Comparison of ENCODE assay signal across 12 cellular contexts in the genomic region with DNA sequence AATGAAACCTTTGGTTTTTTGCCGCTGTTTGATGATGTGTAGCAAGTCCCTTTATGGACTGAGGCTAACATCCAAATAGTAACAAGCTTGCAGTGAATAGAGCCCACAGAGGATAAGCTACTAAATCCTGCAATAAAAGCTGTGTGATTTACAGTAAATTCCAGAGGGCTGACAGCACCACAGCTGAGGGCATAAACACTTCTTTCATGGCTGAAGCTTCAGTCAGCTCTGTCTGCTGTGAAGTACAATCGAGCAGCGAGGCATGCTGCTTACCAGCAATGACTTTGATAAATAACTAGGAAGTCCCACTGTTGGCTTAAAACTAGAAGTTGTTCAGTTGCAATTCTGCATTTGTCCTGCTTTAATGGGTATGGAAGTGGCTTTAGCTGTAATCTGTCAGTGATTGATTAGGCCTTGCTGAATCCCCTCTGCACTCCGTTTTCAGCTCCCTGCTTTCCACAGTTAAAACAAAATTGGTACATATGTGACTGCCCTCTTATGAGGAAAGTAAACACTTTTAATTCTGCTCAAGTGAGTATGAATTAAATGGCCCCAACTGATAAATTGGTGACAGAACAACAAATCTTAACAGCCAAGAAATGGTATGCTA.
DNase-seq lines count a peak whose midpoint lies in the region; ATAC-seq, FAIRE-seq and TF ChIP-seq lines count a peak whose summit lies in the region.
"Had no signal": no experiment of that assay in that cellular context is flagged by ENCODE, and none has a peak within 500 bp of the region (broad histone marks: within the 10 kb centered on the region; RNA-seq: fewer than 3 reads in every experiment).

No MANE protein-coding gene starts in this region.

- H3K27me3 ChIP-seq in A673 (replicated peaks; ENCODE audit: insufficient read depth, low read depth, low read length, poor library complexity) (peaks cover 21% of the 10 kb centered on the region), left lung (no peaks in the 10 kb centered on the region)

- H3K4me3 ChIP-seq in A673 (ENCODE audit: low read depth, low read length, poor library complexity, severe bottlenecking) (no peak overlapping the region), left lung (no peak overlapping the region)

- intact Hi-C loops in A673 (cut with micrococcal nuclease; ENCODE audit: unreplicated experiment) (no loop called here), left lung (cut with DNase I) (no loop called here)

- no peak overlapping the region for H3K27ac ChIP-seq in A673 (ENCODE audit: low read depth, low read length, poor library complexity, severe bottlenecking)
- no peak overlapping the region for H3K27ac ChIP-seq in left lung
- H3K27ac ChIP-seq: C4-2B had no signal

- TF ChIP-seq CTCF in A673 (conservative IDR thresholded peaks at IDR 0.05; ENCODE audit: low read depth, low read length) (no peak), left lung (IDR thresholded peaks at IDR 0.05) (no peak), osteocyte (IDR thresholded peaks at IDR 0.05) (no peak)

- POLR2A ChIA-PET in A673 (lab: Charles Lee; ENCODE audit: low non-redundant PET) (no interaction called here), HEK293T (lab: Yijun Ruan, JAX) (interaction anchor here (1.2 kb wide), 1 partner anchor 65 kb away, joined by 5 read pairs; a partner anchor contains a TSS)

- H3K36me3 ChIP-seq in A673 (ENCODE audit: insufficient read depth, low read length, poor library complexity, severe bottlenecking) (no peaks in the 10 kb centered on the region), left lung (no peaks in the 10 kb centered on the region)

- no peaks in the 10 kb centered on the region for H3K9me3 Mint-ChIP-seq in osteocyte (ENCODE audit: unreplicated experiment)

- no TSS peak for BruUV-seq in A673 (replicated peaks; lab: Mats Ljungman, UMichigan)

- H3K4me3 Mint-ChIP-seq in osteocyte (ENCODE audit: unreplicated experiment), result no peak overlapping the region

- no peak for FAIRE-seq in frontal cortex (lab: Jason Lieb, UNC)
- FAIRE-seq: endometrium had no signal

- H3K4me1 Mint-ChIP-seq in osteocyte (ENCODE audit: unreplicated experiment), result peaks cover 4% of the 10 kb centered on the region

- CTCF ChIA-PET in A673 (lab: Charles Lee), result no interaction called here
- CTCF ChIA-PET in HEK293T (lab: Yijun Ruan, JAX), result interaction anchor here (0.6 to 1.8 kb wide), 2 partner anchors 78 to 497 kb away, joined by 3 to 5 read pairs; no protein-coding TSS in a partner anchor

- H3K9me3 ChIP-seq in A673 (ENCODE audit: low read depth, low read length, poor library complexity, severe bottlenecking) (no peaks in the 10 kb centered on the region), left lung (no peaks in the 10 kb centered on the region)

- ATAC-seq in left lung (peak; percentile 53), HG02840 (IDR thresholded peaks at IDR 0.05; ENCODE audit: low FRiP score, unreplicated experiment) (no peak)

- DNase-seq in A673 (ENCODE audit: low spot score), result peak; percentile 40
- peak; percentile 60 for DNase-seq in HEK293T (ENCODE audit: extremely low spot score)
- peak; percentile 19 for DNase-seq in T1000 (lab: John Stamatoyannopoulos, UW)
- no peak for DNase-seq in left lung
- DNase-seq in effector CD4-positive, alpha-beta T cell, result no peak
- DNase-seq in osteocyte (ENCODE audit: extremely low spot score, unreplicated experiment), result no peak
- no peak for DNase-seq in frontal cortex (ENCODE audit: low spot score in 2 of 2)
- DNase-seq: NCI-H1694 treated with DMSO at 0.1 percent for 48 hours, T-helper 2 cell had no signal

- no peaks in the 10 kb centered on the region for H3K27me3 Mint-ChIP-seq in osteocyte (ENCODE audit: unreplicated experiment)

- no peaks in the 10 kb centered on the region for H3K36me3 Mint-ChIP-seq in osteocyte (ENCODE audit: unreplicated experiment)

- H3K4me1 ChIP-seq in A673 (ENCODE audit: insufficient read depth, low read length, poor library complexity, severe bottlenecking) (no peaks in the 10 kb centered on the region), left lung (no peaks in the 10 kb centered on the region)

- H3K27ac Mint-ChIP-seq in osteocyte (ENCODE audit: unreplicated experiment), result no peak overlapping the region

TF ChIP-seq in HEK293T, 16 proteins besides CTCF, POLR2A, EP300 and RAD21:
- TF ChIP-seq FOXK2 (IDR thresholded peaks at IDR 0.05) (0 out of 2 replicates have a peak, but pooled peaks have one; percentile 62), FOXA1 (IDR thresholded peaks at IDR 0.05) (no peak), FOXM1 (IDR thresholded peaks at IDR 0.05; ENCODE audit: borderline replicate concordance) (no peak), ELF4 (IDR thresholded peaks at IDR 0.05) (0 out of 2 replicates have a peak, but pooled peaks have one; percentile 19), TARDBP (IDR thresholded peaks at IDR 0.05) (no peak), CTBP1 (IDR thresholded peaks at IDR 0.05; ENCODE audit: borderline replicate concordance) (peak; percentile 86)
- TF ChIP-seq, protein P1, sequence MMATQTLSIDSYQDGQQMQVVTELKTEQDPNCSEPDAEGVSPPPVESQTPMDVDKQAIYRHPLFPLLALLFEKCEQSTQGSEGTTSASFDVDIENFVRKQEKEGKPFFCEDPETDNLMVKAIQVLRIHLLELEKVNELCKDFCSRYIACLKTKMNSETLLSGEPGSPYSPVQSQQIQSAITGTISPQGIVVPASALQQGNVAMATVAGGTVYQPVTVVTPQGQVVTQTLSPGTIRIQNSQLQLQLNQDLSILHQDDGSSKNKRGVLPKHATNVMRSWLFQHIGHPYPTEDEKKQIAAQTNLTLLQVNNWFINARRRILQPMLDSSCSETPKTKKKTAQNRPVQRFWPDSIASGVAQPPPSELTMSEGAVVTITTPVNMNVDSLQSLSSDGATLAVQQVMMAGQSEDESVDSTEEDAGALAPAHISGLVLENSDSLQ (IDR thresholded peaks at IDR 0.05), result peak; percentile 97

Comparison
In these comparisons a context has a peak if more than half of its experiments do, and no peak if none do; other contexts are left out.
1. DNase-seq: peak in A673 (single experiment), HEK293T (single experiment) and T1000 (single experiment); none in left lung (0 of 2), effector CD4-positive, alpha-beta T cell (single experiment), osteocyte (single experiment) and frontal cortex (0 of 2).